In genomic region chr2:156333274-156333950, GRCh38 we compare ENCODE assay signal across 8 cellular contexts. TPM values are rescaled to one million over a fixed set of nuclear protein-coding genes. Genes with fewer than 3 reads are reported as not detected.
DNase-seq lines count a peak whose midpoint lies in the region; TF ChIP-seq lines count a peak whose summit lies in the region.

No MANE protein-coding gene starts in this region.

- H3K4me3 ChIP-seq in GM23248 (peak overlapping the region; percentile 78), NB4 (ENCODE audit: low read depth, low read length) (peak overlapping the region; percentile 70), ascending aorta (peak overlapping the region; percentile 61 to 84), stomach (peak overlapping the region; percentile 73 to 85 (median 78))

- H3K36me3 ChIP-seq in GM23248 (ENCODE audit: low read depth): no peaks in the 10 kb centered on the region
- H3K36me3 ChIP-seq in ascending aorta: peaks cover 0 to 9% of the 10 kb centered on the region in 2 donors
- H3K36me3 ChIP-seq in stomach: peaks cover 0 to 16% (median 12%) of the 10 kb centered on the region in 4 donors

- H3K9me2 ChIP-seq in GM23248 (ENCODE audit: insufficient read depth): no peaks in the 10 kb centered on the region

- H3K27me3 ChIP-seq in GM23248 (replicated peaks; ENCODE audit: insufficient read depth) (no peaks in the 10 kb centered on the region), ascending aorta (no peaks in the 10 kb centered on the region), layer of hippocampus (ENCODE audit: control insufficient read depth, insufficient read depth, low read length) (no peaks in the 10 kb centered on the region), stomach (peaks cover 0 to 20% (median 0%) of the 10 kb centered on the region in 3 donors)

- peaks cover 39% of the 10 kb centered on the region for H3F3A ChIP-seq in GM23248 (ENCODE audit: insufficient read depth)

- H3K9ac ChIP-seq in GM23248: peak overlapping the region; percentile 98

- peak overlapping the region; percentile 82 for H3K4me2 ChIP-seq in GM23248 (ENCODE audit: unreplicated experiment)

- H3K4me1 ChIP-seq in GM23248 (ENCODE audit: insufficient read depth): peaks cover 17% of the 10 kb centered on the region; the same call in 1 of the 2 replicates
- peaks cover 0 to 4% of the 10 kb centered on the region in 2 donors for H3K4me1 ChIP-seq in ascending aorta
- H3K4me1 ChIP-seq in stomach: peaks cover 4 to 54% (median 28%) of the 10 kb centered on the region in 4 donors

- TF ChIP-seq POLR2A in NB4 (IDR thresholded peaks at IDR 0.05; ENCODE audit: extremely low read depth, insufficient read length) (no peak), stomach (IDR thresholded peaks at IDR 0.05) (no peak)

- peak overlapping the region; percentile 99 for H3K27ac ChIP-seq in GM23248
- peak overlapping the region; percentile 98 to 99 for H3K27ac ChIP-seq in ascending aorta
- H3K27ac ChIP-seq in layer of hippocampus (ENCODE audit: low read depth, low read length): peak overlapping the region; percentile 97
- peak overlapping the region; percentile 95 to 100 (median 99) for H3K27ac ChIP-seq in stomach

- no peaks in the 10 kb centered on the region for H4K20me1 ChIP-seq in GM23248 (ENCODE audit: insufficient read depth)

- TF ChIP-seq CTCF in NB4 (IDR thresholded peaks at IDR 0.05; ENCODE audit: low read depth, low read length): no peak
- TF ChIP-seq CTCF in ascending aorta (IDR thresholded peaks at IDR 0.05): no peak
- no peak for TF ChIP-seq CTCF in stomach (IDR thresholded peaks at IDR 0.05)

- in situ Hi-C loops in GM23248 (cut with MboI): no loop called here

- peaks cover 27% of the 10 kb centered on the region for H3K79me2 ChIP-seq in GM23248 (ENCODE audit: insufficient read depth)

- DNase-seq in NCI-H2196 (lab: John Stamatoyannopoulos, UW; ENCODE audit: unreplicated experiment): peak; percentile 36
- no peak for DNase-seq in NCI-H2196 treated with DMSO at 0.1 percent for 48 hours (lab: John Stamatoyannopoulos, UW; ENCODE audit: unreplicated experiment)
- DNase-seq in GM23248: no peak
- no peak for DNase-seq in NB4 (ENCODE audit: low read depth)
- DNase-seq in ascending aorta (ENCODE audit: low spot score in 2 of 2): peak in 1 of 2 donors; percentile 64
- DNase-seq in stomach: no peak
- no peak for DNase-seq in NCI-H2107 (lab: John Stamatoyannopoulos, UW)

- H3K9me3 ChIP-seq in GM23248 (ENCODE audit: low read depth) (no peaks in the 10 kb centered on the region), ascending aorta (no peaks in the 10 kb centered on the region), stomach (no peaks in the 10 kb centered on the region)

- intact Hi-C loops in ascending aorta (cut with DNase I): loop anchor here (5.0 to 10.0 kb wide), 2 partner anchors 849 to 921 kb away; partner anchors contain the start of gene GALNT5
- intact Hi-C loops in stomach (cut with DNase I; ENCODE audit: low total_unique reads): no loop called here

- TF ChIP-seq EP300 in stomach (IDR thresholded peaks at IDR 0.05): no peak

- 1 to 3% methylated on average over 23 to 28 of the region's 28 CpGs for WGBS in GM23248 (ENCODE audit: low coverage in 1 of 2, low lambda C conversion rate in 2 of 2, missing lambda C conversion rate in 2 of 2), 2 experiments
- 0 to 1% (median 0%) methylated on average over 20 to 28 of the region's 28 CpGs for WGBS in stomach, 5 donors

- peak overlapping the region; percentile 84 for H2AFZ ChIP-seq in GM23248

RNA-seq across cellular contexts. Expression of gene NR4A2, which starts 0.9 kb away (rescaled TPM):
- 0.86 and 1.1 TPM in 2 replicates for total RNA-seq in GM23248 (2014; rRNA removed; shearing (Covaris generic))
- polyA plus RNA-seq in GM23248 (2016; fragmentation: Nextera tagmentation; extraction: Ambion mirVana) (1.9 and 2.9 TPM in 2 replicates), stomach (10 to 100 TPM in 1 of 3 donors, 1 to 10 TPM in 2; 4.7 to 20.7 (median 4.7) TPM)
- total RNA-seq in ascending aorta (8.7 TPM), stomach (10 to 100 TPM in 2 of 5 donors, 1 to 10 TPM in 1, not detected in 2; 7.7 to 17.4 (median 13.8) TPM)
